ENCODE assay signal across 8 cellular contexts in genomic region chr6:108002365-108003221, GRCh38.
DNase-seq lines count a peak whose midpoint lies in the region; ATAC-seq and TF ChIP-seq lines count a peak whose summit lies in the region.

No MANE protein-coding gene starts in this region.

- H3K9me3 ChIP-seq in HEK293 (ENCODE audit: control insufficient read depth, insufficient read depth, low read depth, low read length) = no peaks in the 10 kb centered on the region
- H3K9me3 ChIP-seq in RWPE2 (ENCODE audit: severe bottlenecking) = no peaks in the 10 kb centered on the region
- no peaks in the 10 kb centered on the region for H3K9me3 ChIP-seq in parathyroid adenoma (ENCODE audit: control insufficient read depth, low read length)

- H3K79me2 ChIP-seq in parathyroid adenoma = no peaks in the 10 kb centered on the region

- no peak overlapping the region for H3K9ac ChIP-seq in parathyroid adenoma

- no peaks in the 10 kb centered on the region for H3K4me1 ChIP-seq in HEK293 (ENCODE audit: control insufficient read depth, insufficient read depth, low read length)
- peaks cover 3% of the 10 kb centered on the region for H3K4me1 ChIP-seq in RWPE2 (ENCODE audit: insufficient read depth, poor library complexity, severe bottlenecking)
- no peaks in the 10 kb centered on the region for H3K4me1 ChIP-seq in parathyroid adenoma

- no peak overlapping the region for H3K4me2 ChIP-seq in parathyroid adenoma (ENCODE audit: low read length)

- H3K4me3 ChIP-seq in HEK293 (ENCODE audit: low read depth, low read length) (no peak overlapping the region), RWPE2 (ENCODE audit: severe bottlenecking) (no peak overlapping the region), foreskin fibroblast (ENCODE audit: low read depth in 1 of 2, low read length in 2 of 2) (no peak overlapping the region), parathyroid adenoma (ENCODE audit: low read depth, low read length) (no peak overlapping the region)

- no peaks in the 10 kb centered on the region for H3K36me3 ChIP-seq in HEK293 (ENCODE audit: control insufficient read depth in 2 of 2, insufficient read depth in 1 of 2, low read length in 2 of 2)
- no peaks in the 10 kb centered on the region for H3K36me3 ChIP-seq in RWPE2 (ENCODE audit: low read depth)
- no peaks in the 10 kb centered on the region for H3K36me3 ChIP-seq in parathyroid adenoma (ENCODE audit: control insufficient read depth, insufficient read depth, low read length)

- CTCF ChIA-PET in HEK293 (lab: Yijun Ruan, JAX) = interaction anchor here (0.5 to 1.1 kb wide), 2 partner anchors 47 to 720 kb away, joined by 3 to 4 read pairs; no protein-coding TSS in a partner anchor

- DNase-seq in RWPE2 (ENCODE audit: low spot score) = no peak
- peak; percentile 6 to 40 for DNase-seq in foreskin fibroblast
- no peak for DNase-seq in GM10266 (ENCODE audit: extremely low spot score)

- POLR2A ChIA-PET in HEK293 (lab: Yijun Ruan, JAX) = interaction anchor here (0.7 kb wide), 1 partner anchor 293 kb away, joined by 3 read pairs; no protein-coding TSS in a partner anchor

- H3K27me3 ChIP-seq in RWPE2 (ENCODE audit: insufficient read depth, poor library complexity, severe bottlenecking) = no peaks in the 10 kb centered on the region
- H3K27me3 ChIP-seq in parathyroid adenoma (ENCODE audit: control insufficient read depth, insufficient read depth, low read length) = no peaks in the 10 kb centered on the region

- ATAC-seq in RWPE2 (ENCODE audit: low read depth) (peak; percentile 66), GM21529 (IDR thresholded peaks at IDR 0.05; ENCODE audit: unreplicated experiment) (no peak), GM18858 (IDR thresholded peaks at IDR 0.05; ENCODE audit: unreplicated experiment) (no peak), HG03095 (IDR thresholded peaks at IDR 0.05; ENCODE audit: unreplicated experiment) (no peak)

- TF ChIP-seq CTCF in HEK293 (tag by site-specific recombination; IDR thresholded peaks at IDR 0.05) (no peak), RWPE2 (IDR thresholded peaks at IDR 0.05; ENCODE audit: poor library complexity, severe bottlenecking) (no peak), foreskin fibroblast (IDR thresholded peaks at IDR 0.05; ENCODE audit: low read depth, low read length) (no peak), parathyroid adenoma (IDR thresholded peaks at IDR 0.05) (no peak), GM10266 (IDR thresholded peaks at IDR 0.05; ENCODE audit: control insufficient read depth, insufficient read depth, low read depth, missing control alignments) (no peak)

- peak overlapping the region; percentile 54 for H2AFZ ChIP-seq in parathyroid adenoma

- H3K27ac ChIP-seq in HEK293 (ENCODE audit: extremely low read depth, low read depth, low read length) (no peak overlapping the region), RWPE2 (ENCODE audit: poor library complexity, severe bottlenecking) (no peak overlapping the region), parathyroid adenoma (no peak overlapping the region)

TF ChIP-seq in HEK293, 187 proteins besides CTCF, POLR2A, EP300 and RAD21:
- TF ChIP-seq SP7 (tag by site-specific recombination; IDR thresholded peaks at IDR 0.05) = peak; percentile 86
- TF ChIP-seq ZNF366 (tag by site-specific recombination; conservative IDR thresholded peaks at IDR 0.05) = peak; percentile 74
- no peak for TF ChIP-seq ZNF580 (tag by site-specific recombination; IDR thresholded peaks at IDR 0.05)
- peak; percentile 50 for TF ChIP-seq ZNF629 (tag by site-specific recombination; IDR thresholded peaks at IDR 0.05)
- TF ChIP-seq, protein P1, sequence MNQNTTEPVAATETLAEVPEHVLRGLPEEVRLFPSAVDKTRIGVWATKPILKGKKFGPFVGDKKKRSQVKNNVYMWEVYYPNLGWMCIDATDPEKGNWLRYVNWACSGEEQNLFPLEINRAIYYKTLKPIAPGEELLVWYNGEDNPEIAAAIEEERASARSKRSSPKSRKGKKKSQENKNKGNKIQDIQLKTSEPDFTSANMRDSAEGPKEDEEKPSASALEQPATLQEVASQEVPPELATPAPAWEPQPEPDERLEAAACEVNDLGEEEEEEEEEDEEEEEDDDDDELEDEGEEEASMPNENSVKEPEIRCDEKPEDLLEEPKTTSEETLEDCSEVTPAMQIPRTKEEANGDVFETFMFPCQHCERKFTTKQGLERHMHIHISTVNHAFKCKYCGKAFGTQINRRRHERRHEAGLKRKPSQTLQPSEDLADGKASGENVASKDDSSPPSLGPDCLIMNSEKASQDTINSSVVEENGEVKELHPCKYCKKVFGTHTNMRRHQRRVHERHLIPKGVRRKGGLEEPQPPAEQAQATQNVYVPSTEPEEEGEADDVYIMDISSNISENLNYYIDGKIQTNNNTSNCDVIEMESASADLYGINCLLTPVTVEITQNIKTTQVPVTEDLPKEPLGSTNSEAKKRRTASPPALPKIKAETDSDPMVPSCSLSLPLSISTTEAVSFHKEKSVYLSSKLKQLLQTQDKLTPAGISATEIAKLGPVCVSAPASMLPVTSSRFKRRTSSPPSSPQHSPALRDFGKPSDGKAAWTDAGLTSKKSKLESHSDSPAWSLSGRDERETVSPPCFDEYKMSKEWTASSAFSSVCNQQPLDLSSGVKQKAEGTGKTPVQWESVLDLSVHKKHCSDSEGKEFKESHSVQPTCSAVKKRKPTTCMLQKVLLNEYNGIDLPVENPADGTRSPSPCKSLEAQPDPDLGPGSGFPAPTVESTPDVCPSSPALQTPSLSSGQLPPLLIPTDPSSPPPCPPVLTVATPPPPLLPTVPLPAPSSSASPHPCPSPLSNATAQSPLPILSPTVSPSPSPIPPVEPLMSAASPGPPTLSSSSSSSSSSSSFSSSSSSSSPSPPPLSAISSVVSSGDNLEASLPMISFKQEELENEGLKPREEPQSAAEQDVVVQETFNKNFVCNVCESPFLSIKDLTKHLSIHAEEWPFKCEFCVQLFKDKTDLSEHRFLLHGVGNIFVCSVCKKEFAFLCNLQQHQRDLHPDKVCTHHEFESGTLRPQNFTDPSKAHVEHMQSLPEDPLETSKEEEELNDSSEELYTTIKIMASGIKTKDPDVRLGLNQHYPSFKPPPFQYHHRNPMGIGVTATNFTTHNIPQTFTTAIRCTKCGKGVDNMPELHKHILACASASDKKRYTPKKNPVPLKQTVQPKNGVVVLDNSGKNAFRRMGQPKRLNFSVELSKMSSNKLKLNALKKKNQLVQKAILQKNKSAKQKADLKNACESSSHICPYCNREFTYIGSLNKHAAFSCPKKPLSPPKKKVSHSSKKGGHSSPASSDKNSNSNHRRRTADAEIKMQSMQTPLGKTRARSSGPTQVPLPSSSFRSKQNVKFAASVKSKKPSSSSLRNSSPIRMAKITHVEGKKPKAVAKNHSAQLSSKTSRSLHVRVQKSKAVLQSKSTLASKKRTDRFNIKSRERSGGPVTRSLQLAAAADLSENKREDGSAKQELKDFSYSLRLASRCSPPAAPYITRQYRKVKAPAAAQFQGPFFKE (tag by site-specific recombination; IDR thresholded peaks at IDR 0.05; ENCODE audit: borderline replicate concordance) = no peak
- TF ChIP-seq TRIM28 (IDR thresholded peaks at IDR 0.05; ENCODE audit: borderline replicate concordance, low read length) = 0 out of 2 replicates have a peak, but pooled peaks have one; percentile 26
- TF ChIP-seq ZNF138 (tag by site-specific recombination; IDR thresholded peaks at IDR 0.05; ENCODE audit: borderline replicate concordance) = no peak
- peak; percentile 38 for TF ChIP-seq SETDB1 (IDR thresholded peaks at IDR 0.05; ENCODE audit: insufficient read length, low read length)
- peak; percentile 74 for TF ChIP-seq FEZF1 (tag by site-specific recombination; IDR thresholded peaks at IDR 0.05)
- TF ChIP-seq SP2 (tag by site-specific recombination; IDR thresholded peaks at IDR 0.05) = peak; percentile 26; the same call in 1 of the 2 replicates
- peak; percentile 30; the same call in 1 of the 2 replicates for TF ChIP-seq ZBTB17 (tag by site-specific recombination; IDR thresholded peaks at IDR 0.05)

Comparison
In these comparisons a context has a peak if more than half of its experiments do, and no peak if none do; other contexts are left out.
1. DNase-seq: peak in foreskin fibroblast (2 of 2); none in RWPE2 (single experiment) and GM10266 (single experiment).